11 cellular contexts compared by ENCODE assay signal in the genomic region with DNA sequence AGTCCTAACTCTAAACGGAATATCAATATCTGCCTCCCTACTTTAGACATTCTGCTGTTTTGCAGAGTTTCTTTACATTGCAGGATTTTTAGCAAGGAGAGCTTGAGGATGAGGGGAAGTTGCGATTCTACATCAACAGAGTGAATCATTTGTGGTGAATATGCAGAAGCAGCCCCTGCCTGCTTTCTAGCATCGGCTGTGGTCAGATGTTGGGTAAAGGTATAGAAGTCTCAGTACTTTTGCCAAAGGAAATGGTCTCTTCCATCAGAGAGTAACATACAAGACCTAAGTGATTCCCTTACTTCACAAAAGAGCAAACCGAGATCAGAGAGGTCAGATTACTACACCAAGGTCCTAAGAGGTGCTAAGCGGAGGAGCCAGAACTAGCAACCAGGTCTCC. TPM values are rescaled to one million over a fixed set of nuclear protein-coding genes. Genes with fewer than 3 reads are reported as not detected.
DNase-seq lines count a peak whose midpoint lies in the region; ATAC-seq, FAIRE-seq and TF ChIP-seq lines count a peak whose summit lies in the region.
"Had no signal": no experiment of that assay in that cellular context is flagged by ENCODE, and none has a peak within 500 bp of the region (broad histone marks: within the 10 kb centered on the region; RNA-seq: fewer than 3 reads in every experiment).

No MANE protein-coding gene starts in this region.

- H3K4me1 Mint-ChIP-seq in astrocyte (ENCODE audit: low read depth, unreplicated experiment) = peaks cover 53% of the 10 kb centered on the region

- no peak for DNase-seq in AG04450 (ENCODE audit: low read depth, low spot score)
- peak; percentile 52 to 81 for DNase-seq in HL-60 (ENCODE audit: low read depth in 1 of 2, low spot score in 1 of 2)
- DNase-seq in astrocyte (ENCODE audit: low read depth) = peak; percentile 74
- no peak for DNase-seq in HepG2 (ENCODE audit: low spot score)
- DNase-seq in GM03348 (ENCODE audit: low spot score) = no peak
- no peak for DNase-seq in HTR-8/SVneo (ENCODE audit: insufficient read length, low spot score)
- no peak for DNase-seq in NCI-H1092 (lab: John Stamatoyannopoulos, UW)
- DNase-seq: activated CD4-positive, alpha-beta T cell treated with anti-CD3 and anti-CD28 coated beads for 1 hour; activated naive CD4-positive, alpha-beta T cell treated with anti-CD3 and anti-CD28 coated beads, Interleukin-2, amount 50 U/mL, for 16 hours; NCI-H2081 had no signal

- CTCF ChIA-PET in AG04450 (lab: Charles Lee) = interaction anchor here (1.3 to 3.0 kb wide), 3 partner anchors 14 to 181 kb away, joined by 4 to 16 read pairs (median 5); no protein-coding TSS in a partner anchor
- CTCF ChIA-PET in HepG2 (lab: Yijun Ruan, JAX; ENCODE audit: low intra/inter-chr PET ratio, low total read pairs) = no interaction called here

- TF ChIP-seq EP300 in HepG2 (IDR thresholded peaks at IDR 0.05; ENCODE audit: low read depth in 2 of 2, low read length in 2 of 2) = no peak
- TF ChIP-seq EP300 in HepG2 (CRISPR knock-in tag; IDR thresholded peaks at IDR 0.05; ENCODE audit: borderline replicate concordance) = no peak

- H2AFZ ChIP-seq in astrocyte (ENCODE audit: low read depth, low read length) = no peak overlapping the region
- no peak overlapping the region for H2AFZ ChIP-seq in HepG2 (ENCODE audit: low read length)

- peaks cover 45% of the 10 kb centered on the region for H3K4me1 ChIP-seq in astrocyte (ENCODE audit: insufficient read depth, low read length)
- peaks cover 85% of the 10 kb centered on the region for H3K4me1 ChIP-seq in HepG2 (ENCODE audit: insufficient read depth, low read length)

- TF ChIP-seq CTCF in AG04450 (IDR thresholded peaks at IDR 0.05; ENCODE audit: low read depth, low read length) = no peak
- TF ChIP-seq CTCF in HL-60 (IDR thresholded peaks at IDR 0.05; ENCODE audit: insufficient read depth, low read length) = no peak
- no peak for TF ChIP-seq CTCF in astrocyte (IDR thresholded peaks at IDR 0.05; ENCODE audit: insufficient read depth, low read depth, low read length)
- no peak for TF ChIP-seq CTCF in HepG2 (CRISPR knock-in tag; IDR thresholded peaks at IDR 0.05)

- intact Hi-C loops in HepG2 (cut with micrococcal nuclease; ENCODE audit: unreplicated experiment) = loop anchor here (1.0 kb wide), 2 partner anchors 8 to 45 kb away; no protein-coding TSS in a partner anchor

- in situ Hi-C loops in HepG2 (cut with HindIII; ENCODE audit: extremely low pct_ligation_motif_present, low pct_unique_long_range_greater_than_20kb) = loop anchor here (5.0 kb wide), 1 partner anchor 46 kb away; no protein-coding TSS in a partner anchor

- no peak for TF ChIP-seq POLR2A in HepG2 (IDR thresholded peaks at IDR 0.05; ENCODE audit: insufficient read depth in 1 of 2, low read depth in 2 of 2, low read length in 2 of 2)

- peaks cover 3% of the 10 kb centered on the region for H3K36me3 Mint-ChIP-seq in astrocyte (ENCODE audit: low read depth, unreplicated experiment)

- 53% methylated on average over 5 of the region's 5 CpGs for WGBS in HepG2 (ENCODE audit: low lambda C conversion rate)

- H3K27me3 Mint-ChIP-seq in astrocyte (ENCODE audit: low read depth, unreplicated experiment) = no peaks in the 10 kb centered on the region

- H3K9ac ChIP-seq in astrocyte (ENCODE audit: low read length) (peak overlapping the region; percentile 63), HepG2 (ENCODE audit: insufficient read depth, low read depth, low read length) (peak overlapping the region; percentile 24; the same call in 1 of the 2 replicates)

- H3K36me3 ChIP-seq in astrocyte (ENCODE audit: insufficient read depth, low read length) (no peaks in the 10 kb centered on the region), HepG2 (replicated peaks in 1 of 2; ENCODE audit: control insufficient read depth in 1 of 2, insufficient read depth in 2 of 2, low read length in 2 of 2) (peaks cover 0 to 2% of the 10 kb centered on the region in 2 experiments; a peak in 4 of 5 replicates)

- H3K27ac ChIP-seq in AG04450 (ENCODE audit: low read depth, low read length) (peak overlapping the region; percentile 87), HL-60 (replicated peaks) (peak overlapping the region; percentile 19; the same call in 1 of the 2 replicates), astrocyte (ENCODE audit: low read depth, low read length) (peak overlapping the region; percentile 90), HepG2 (ENCODE audit: extremely low read length, insufficient read depth, low read length) (peak overlapping the region; percentile 83)

- TF ChIP-seq RAD21 in HepG2 (CRISPR knock-in tag; IDR thresholded peaks at IDR 0.05) = no peak

- H3K9me3 Mint-ChIP-seq in astrocyte (ENCODE audit: unreplicated experiment) = no peaks in the 10 kb centered on the region

- ATAC-seq in HepG2 = no peak
- ATAC-seq in HG03460 (IDR thresholded peaks at IDR 0.05; ENCODE audit: unreplicated experiment) = no peak

- H3K4me2 ChIP-seq in astrocyte (ENCODE audit: low read length) (peak overlapping the region; percentile 62), HepG2 (ENCODE audit: low read depth, low read length) (peak overlapping the region; percentile 48)

- H3K27ac Mint-ChIP-seq in astrocyte (ENCODE audit: unreplicated experiment) = peak overlapping the region; percentile 98

- no peak overlapping the region for H3K4me3 Mint-ChIP-seq in astrocyte (ENCODE audit: unreplicated experiment)

- no peaks in the 10 kb centered on the region for H3K9me3 ChIP-seq in AG04450 (ENCODE audit: control insufficient read depth, insufficient read depth, low read length)
- H3K9me3 ChIP-seq in astrocyte (ENCODE audit: insufficient read depth, low read depth, low read length) = no peaks in the 10 kb centered on the region
- H3K9me3 ChIP-seq in HepG2 (ENCODE audit: low read length) = no peaks in the 10 kb centered on the region

- no peak overlapping the region for H3K4me3 ChIP-seq in AG04450 (ENCODE audit: low read depth, low read length)
- H3K4me3 ChIP-seq in HL-60 (replicated peaks; ENCODE audit: insufficient read depth, low read length) = no peak overlapping the region
- no peak overlapping the region for H3K4me3 ChIP-seq in astrocyte (ENCODE audit: insufficient read depth, low read depth, low read length)
- H3K4me3 ChIP-seq in HepG2 (replicated peaks in 1 of 3; ENCODE audit: insufficient read depth in 1 of 3, low read depth in 2 of 3, low read length in 3 of 3) = no peak overlapping the region

- H3K27me3 ChIP-seq in AG04450 (ENCODE audit: control insufficient read depth, insufficient read depth, low read length) (no peaks in the 10 kb centered on the region), HL-60 (ENCODE audit: insufficient read depth, poor library complexity, severe bottlenecking) (no peaks in the 10 kb centered on the region), astrocyte (ENCODE audit: insufficient read depth, low read length) (no peaks in the 10 kb centered on the region), HepG2 (ENCODE audit: control insufficient read depth in 1 of 2, insufficient read depth in 2 of 2, low read length in 2 of 2) (no peaks in the 10 kb centered on the region)

- FAIRE-seq in astrocyte (lab: Jason Lieb, UNC) = no peak
- no peak for FAIRE-seq in HepG2 (lab: Jason Lieb, UNC)
- no peak for FAIRE-seq in HTR-8/SVneo (lab: Jason Lieb, UNC)

- H4K20me1 ChIP-seq in astrocyte (ENCODE audit: insufficient read depth, low read length) = no peaks in the 10 kb centered on the region
- no peaks in the 10 kb centered on the region for H4K20me1 ChIP-seq in HepG2 (ENCODE audit: insufficient read depth, low read length)

- no TSS peak for BruUV-seq in HepG2 (replicated peaks; lab: Mats Ljungman, UMichigan)

- POLR2A ChIA-PET in AG04450 (lab: Yijun Ruan, JAX) (interaction anchor here (0.9 to 1.4 kb wide), 2 partner anchors 13 to 185 kb away, joined by 3 to 4 read pairs; partner anchors contain the start of gene CPOX), HepG2 (lab: Yijun Ruan, JAX) (interaction anchor here (1.4 to 1.6 kb wide), 2 partner anchors 7 to 46 kb away, joined by 3 to 7 read pairs; no protein-coding TSS in a partner anchor)

- H3K79me2 ChIP-seq in astrocyte (ENCODE audit: insufficient read depth, low read length) = no peaks in the 10 kb centered on the region
- H3K79me2 ChIP-seq in HepG2 (ENCODE audit: insufficient read depth, low read length) = peaks cover 3% of the 10 kb centered on the region

TF ChIP-seq in HepG2, 621 proteins besides CTCF, POLR2A, EP300 and RAD21 (continues in another document):
- TF ChIP-seq ZNF547 (CRISPR knock-in tag; IDR thresholded peaks at IDR 0.05) = no peak

RNA-seq across cellular contexts. Expression of gene ST3GAL6, which starts 15.2 kb away (rescaled TPM):
- polyA plus RNA-seq in AG04450 (2011; rRNA removed) (1.2 and 1.9 TPM in 2 replicates), HepG2 (2011; rRNA removed) (11.7 and 17.5 TPM in 2 replicates)
- polyA minus RNA-seq in AG04450 (2011; rRNA and poly(A)+ RNA removed) = 1.4 and 2.6 TPM in 2 replicates
- total RNA-seq in astrocyte (4.4 and 4.8 TPM in 2 replicates), HepG2 (2016; rRNA removed; fragmentation: Illumina TruSeq; extraction: Trizol) (16.3 and 23.2 TPM in 2 replicates)
- 42.6 and 48.7 TPM in 2 replicates for total RNA-seq in HepG2 (2016; cell fraction: cytosol; rRNA removed; fragmentation: Illumina TruSeq; extraction: Trizol; ENCODE audit: low read depth)
- total RNA-seq in HepG2 (2016; cell fraction: insoluble cytoplasmic fraction; rRNA removed; fragmentation: Illumina TruSeq; extraction: Trizol) = 18.1 and 25.7 TPM in 2 replicates
- total RNA-seq in HepG2 (2016; cell fraction: membrane; rRNA removed; fragmentation: Illumina TruSeq; extraction: Trizol) = 26.9 and 29.4 TPM in 2 replicates
- total RNA-seq in HepG2 (2016; cell fraction: nucleus; rRNA removed; fragmentation: Illumina TruSeq; extraction: Trizol) = 36.0 and 39.4 TPM in 2 replicates
- 6.4 and 9.1 TPM in 2 replicates for polyA plus RNA-seq in HepG2 (2011; cell fraction: cytosol; rRNA removed)
- polyA plus RNA-seq in HepG2 (2011; cell fraction: nucleus; rRNA removed) = 12.3 and 12.7 TPM in 2 replicates
- 12.2 and 16.3 TPM in 2 replicates for polyA plus RNA-seq in HepG2 (2012)
- 8.6 and 11.5 TPM in 2 replicates for polyA plus RNA-seq in HepG2 (2016; cell fraction: cytosol; fragmentation: Illumina TruSeq; extraction: Trizol; ENCODE audit: low read depth)
- 18.1 and 18.9 TPM in 2 replicates for polyA plus RNA-seq in HepG2 (2016; cell fraction: insoluble cytoplasmic fraction; fragmentation: Illumina TruSeq; extraction: Trizol; ENCODE audit: low read depth)
- 13.3 and 15.7 TPM in 2 replicates for polyA plus RNA-seq in HepG2 (2016; cell fraction: membrane; fragmentation: Illumina TruSeq; extraction: Trizol; ENCODE audit: low read depth)
- polyA plus RNA-seq in HepG2 (2016; cell fraction: nucleus; fragmentation: Illumina TruSeq; extraction: Trizol; ENCODE audit: insufficient read depth, low read depth) = 68.6 and 70.2 TPM in 2 replicates
- 12.2 TPM in 1 of 2 replicates, not detected in the other for polyA minus RNA-seq in HepG2 (2011; rRNA and poly(A)+ RNA removed; ENCODE audit: low replicate concordance)
- polyA minus RNA-seq in HepG2 (2011; cell fraction: cytosol; rRNA and poly(A)+ RNA removed) = 13.5 and 16.5 TPM in 2 replicates
- polyA minus RNA-seq in HepG2 (2011; cell fraction: nucleus; rRNA and poly(A)+ RNA removed) = 33.6 and 35.4 TPM in 2 replicates

Comparison
In these comparisons a context has a peak if more than half of its experiments do, and no peak if none do; other contexts are left out.
1. DNase-seq: peak in HL-60 (2 of 2) and astrocyte (single experiment); none in AG04450 (single experiment), HepG2 (single experiment), GM03348 (single experiment), HTR-8/SVneo (single experiment) and NCI-H1092 (single experiment).
2. H3K27ac ChIP-seq: peak in every context shown above with its lines; median percentile 90 in astrocyte; 87 in AG04450; 83 in HepG2; 19 in HL-60.